ENCODE assay signal across 8 cellular contexts in the genomic region with DNA sequence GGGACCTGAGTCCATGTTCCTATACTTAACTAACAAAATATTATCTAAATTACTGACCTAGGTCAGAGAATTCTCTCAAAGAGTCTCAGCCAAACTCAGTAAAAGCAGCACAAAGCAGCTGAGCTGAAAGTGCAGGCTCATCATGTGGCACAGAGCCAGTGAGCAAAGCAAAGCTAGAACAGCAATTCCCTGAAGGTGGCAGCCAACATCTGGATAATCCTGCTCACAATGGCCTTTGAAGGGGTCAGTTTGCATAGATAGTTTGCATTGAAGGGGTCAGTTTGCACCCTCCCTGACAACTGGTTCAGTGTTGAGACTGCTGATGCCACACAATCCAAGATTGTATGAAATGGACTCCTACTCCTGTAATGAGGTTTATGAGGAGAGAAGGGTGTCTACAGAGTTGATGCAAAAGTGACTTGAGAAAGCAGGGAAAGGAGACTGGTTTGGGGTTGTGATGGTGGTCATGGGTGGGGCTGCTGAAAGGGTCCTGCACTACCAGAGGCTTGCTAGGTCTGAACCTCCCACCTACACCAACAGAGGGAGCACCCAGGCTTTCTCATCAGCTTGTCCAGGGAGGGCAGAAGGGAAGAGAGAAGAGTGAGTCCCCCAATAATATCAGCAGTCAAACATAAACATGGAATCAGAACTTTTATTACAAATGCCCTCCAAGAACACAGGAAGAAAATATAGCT. TPM values are rescaled to one million over a fixed set of nuclear protein-coding genes. Genes with fewer than 3 reads are reported as not detected.
A peak's percentile ranks its signal among the peaks of the same experiment; 100 is the strongest.
DNase-seq lines count a peak whose midpoint lies in the region; ATAC-seq, FAIRE-seq and TF ChIP-seq lines count a peak whose summit lies in the region.

No MANE protein-coding gene starts in this region.

- H3K4me3 ChIP-seq in OCI-LY3 (ENCODE audit: low read length) = no peak overlapping the region
- no peak overlapping the region for H3K4me3 ChIP-seq in HepG2 (replicated peaks in 1 of 3; ENCODE audit: insufficient read depth in 1 of 3, low read depth in 2 of 3, low read length in 3 of 3)

- no peak for TF ChIP-seq EP300 in HepG2 (IDR thresholded peaks at IDR 0.05; ENCODE audit: low read depth in 2 of 2, low read length in 2 of 2)
- no peak for TF ChIP-seq EP300 in HepG2 (CRISPR knock-in tag; IDR thresholded peaks at IDR 0.05; ENCODE audit: borderline replicate concordance)

- CTCF ChIA-PET in HepG2 (lab: Yijun Ruan, JAX; ENCODE audit: low intra/inter-chr PET ratio, low total read pairs) = interaction anchor here (0.5 kb wide), 1 partner anchor 159 kb away, joined by 3 read pairs; no protein-coding TSS in a partner anchor

- H3K9me3 ChIP-seq in OCI-LY3 (ENCODE audit: insufficient read depth, low read length) = no peaks in the 10 kb centered on the region
- H3K9me3 ChIP-seq in HepG2 (ENCODE audit: low read length) = no peaks in the 10 kb centered on the region

- intact Hi-C loops in HepG2 (cut with micrococcal nuclease; ENCODE audit: unreplicated experiment) = loop anchor here (2.0 kb wide), 1 partner anchor 159 kb away; no protein-coding TSS in a partner anchor

- no peak overlapping the region for H2AFZ ChIP-seq in OCI-LY3 (ENCODE audit: low read depth, low read length)
- no peak overlapping the region for H2AFZ ChIP-seq in HepG2 (ENCODE audit: low read length)

- ATAC-seq in GM18517 (IDR thresholded peaks at IDR 0.05; ENCODE audit: unreplicated experiment) = peak; percentile 52
- peak; percentile 35 for ATAC-seq in HG02610 (IDR thresholded peaks at IDR 0.05; ENCODE audit: unreplicated experiment)
- ATAC-seq in HepG2 = peak; percentile 78

- no peak for TF ChIP-seq RAD21 in HepG2 (CRISPR knock-in tag; IDR thresholded peaks at IDR 0.05)

- FAIRE-seq in HepG2 (lab: Jason Lieb, UNC) = peak; percentile 18

- H3K4me2 ChIP-seq in OCI-LY3 (ENCODE audit: low read length) = no peak overlapping the region
- no peak overlapping the region for H3K4me2 ChIP-seq in HepG2 (ENCODE audit: low read depth, low read length)

- DNase-seq in HepG2 (ENCODE audit: low spot score) (peak; percentile 12), GM03348 (ENCODE audit: low spot score) (no peak), NCI-H2081 treated with DMSO at 0.1 percent for 48 hours (lab: John Stamatoyannopoulos, UW) (no peak)
- no peak for DNase-seq in stimulated activated CD4-positive, alpha-beta T cell treated with anti-CD3 and anti-CD28 coated beads, Interleukin-1b, Interleukin-23, amount 100 ng/mL, for 48 hours
- DNase-seq in effector CD8-positive, alpha-beta T cell (lab: John Stamatoyannopoulos, UW) = no peak

- H4K20me1 ChIP-seq in OCI-LY3 (ENCODE audit: insufficient read depth, low read length) (no peaks in the 10 kb centered on the region), HepG2 (ENCODE audit: insufficient read depth, low read length) (no peaks in the 10 kb centered on the region)

- TF ChIP-seq CTCF in OCI-LY3 (IDR thresholded peaks at IDR 0.05; ENCODE audit: low read depth, low read length) (peak; percentile 58), HepG2 (CRISPR knock-in tag; IDR thresholded peaks at IDR 0.05) (peak; percentile 27; the same call in 1 of the 2 replicates)

- BruUV-seq in HepG2 (replicated peaks; lab: Mats Ljungman, UMichigan) = no TSS peak

- H3K27ac ChIP-seq in OCI-LY3 (ENCODE audit: low read length) (no peak overlapping the region), HepG2 (ENCODE audit: extremely low read length, insufficient read depth, low read length) (no peak overlapping the region)

- H3K4me1 ChIP-seq in OCI-LY3 (ENCODE audit: low read length) (peaks cover 27% of the 10 kb centered on the region), HepG2 (ENCODE audit: insufficient read depth, low read length) (no peaks in the 10 kb centered on the region)

- POLR2A ChIA-PET in HepG2 (lab: Yijun Ruan, JAX) = no interaction called here

- in situ Hi-C loops in HepG2 (cut with HindIII; ENCODE audit: extremely low pct_ligation_motif_present, low pct_unique_long_range_greater_than_20kb) = no loop called here

- H3K79me2 ChIP-seq in OCI-LY3 (ENCODE audit: low read length) (no peaks in the 10 kb centered on the region), HepG2 (ENCODE audit: insufficient read depth, low read length) (no peaks in the 10 kb centered on the region)

- no peak overlapping the region for H3K9ac ChIP-seq in OCI-LY3 (ENCODE audit: low read length)
- no peak overlapping the region for H3K9ac ChIP-seq in HepG2 (ENCODE audit: insufficient read depth, low read depth, low read length)

- H3K27me3 ChIP-seq in OCI-LY3 (ENCODE audit: low read depth, low read length) (no peaks in the 10 kb centered on the region), HepG2 (ENCODE audit: control insufficient read depth in 1 of 2, insufficient read depth in 2 of 2, low read length in 2 of 2) (no peaks in the 10 kb centered on the region; a peak in 1 of 5 replicates)

- TF ChIP-seq POLR2A in HepG2 (IDR thresholded peaks at IDR 0.05; ENCODE audit: insufficient read depth in 1 of 2, low read depth in 2 of 2, low read length in 2 of 2) = no peak

- H3K36me3 ChIP-seq in OCI-LY3 (replicated peaks; ENCODE audit: low read depth, low read length) (no peaks in the 10 kb centered on the region), HepG2 (replicated peaks in 1 of 2; ENCODE audit: control insufficient read depth in 1 of 2, insufficient read depth in 2 of 2, low read length in 2 of 2) (no peaks in the 10 kb centered on the region)

TF ChIP-seq in HepG2, 621 proteins besides CTCF, POLR2A, EP300 and RAD21:
- TF ChIP-seq STAG1 (CRISPR knock-in tag; IDR thresholded peaks at IDR 0.05) (0 out of 2 replicates have a peak, but pooled peaks have one; percentile 4), ZSCAN9 (CRISPR knock-in tag; IDR thresholded peaks at IDR 0.05; ENCODE audit: borderline replicate concordance) (no peak)

RNA-seq across cellular contexts. Expression of a gene that starts 39.7 kb away (rescaled TPM):
- not detected in 2 replicates for total RNA-seq in HepG2 (2016; rRNA removed; fragmentation: Illumina TruSeq; extraction: Trizol)
- total RNA-seq in HepG2 (2016; cell fraction: cytosol; rRNA removed; fragmentation: Illumina TruSeq; extraction: Trizol; ENCODE audit: low read depth) = not detected in 2 replicates
- total RNA-seq in HepG2 (2016; cell fraction: insoluble cytoplasmic fraction; rRNA removed; fragmentation: Illumina TruSeq; extraction: Trizol) = not detected in 2 replicates
- not detected in 2 replicates for total RNA-seq in HepG2 (2016; cell fraction: membrane; rRNA removed; fragmentation: Illumina TruSeq; extraction: Trizol)
- 0.38 TPM in 1 of 2 replicates, not detected in the other for total RNA-seq in HepG2 (2016; cell fraction: nucleus; rRNA removed; fragmentation: Illumina TruSeq; extraction: Trizol)
- not detected in 2 replicates for polyA plus RNA-seq in HepG2 (2011; rRNA removed)
- polyA plus RNA-seq in HepG2 (2011; cell fraction: cytosol; rRNA removed) = not detected in 2 replicates
- not detected in 2 replicates for polyA plus RNA-seq in HepG2 (2011; cell fraction: nucleus; rRNA removed)
- polyA plus RNA-seq in HepG2 (2012) = not detected in 2 replicates
- not detected in 2 replicates for polyA plus RNA-seq in HepG2 (2016; cell fraction: cytosol; fragmentation: Illumina TruSeq; extraction: Trizol; ENCODE audit: low read depth)
- not detected in 2 replicates for polyA plus RNA-seq in HepG2 (2016; cell fraction: insoluble cytoplasmic fraction; fragmentation: Illumina TruSeq; extraction: Trizol; ENCODE audit: low read depth)
- not detected in 2 replicates for polyA plus RNA-seq in HepG2 (2016; cell fraction: membrane; fragmentation: Illumina TruSeq; extraction: Trizol; ENCODE audit: low read depth)
- not detected in 2 replicates for polyA plus RNA-seq in HepG2 (2016; cell fraction: nucleus; fragmentation: Illumina TruSeq; extraction: Trizol; ENCODE audit: insufficient read depth, low read depth)
- not detected in 2 replicates for polyA minus RNA-seq in HepG2 (2011; rRNA and poly(A)+ RNA removed; ENCODE audit: low replicate concordance)
- not detected in 2 replicates for polyA minus RNA-seq in HepG2 (2011; cell fraction: cytosol; rRNA and poly(A)+ RNA removed)
- polyA minus RNA-seq in HepG2 (2011; cell fraction: nucleus; rRNA and poly(A)+ RNA removed) = not detected in 2 replicates
